8 cellular contexts compared by ENCODE assay signal in the genomic region with DNA sequence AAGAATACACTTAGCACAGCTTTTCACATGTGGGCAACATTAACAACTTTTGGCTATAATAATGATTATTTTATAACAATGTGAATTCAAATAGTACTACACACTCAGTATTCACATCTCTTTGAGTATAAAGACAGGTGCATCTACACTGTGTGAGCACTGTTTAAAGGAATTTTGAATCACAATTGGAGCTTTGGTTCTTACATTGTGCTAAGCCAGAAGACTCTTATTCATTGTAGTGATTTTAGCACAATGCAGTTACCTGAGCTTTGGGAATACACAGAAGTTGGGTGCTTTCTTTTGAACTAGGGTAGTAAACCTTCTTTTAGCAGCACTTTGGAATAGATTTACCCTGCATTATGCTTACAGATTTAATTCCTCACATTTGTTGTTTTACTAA.
"Had no signal": no experiment of that assay in that cellular context is flagged by ENCODE, and none has a peak within 500 bp of the region (broad histone marks: within the 10 kb centered on the region; RNA-seq: fewer than 3 reads in every experiment).

No MANE protein-coding gene starts in this region.

- H2AFZ ChIP-seq: GM23248 had no signal

- ATAC-seq: HCT116 had no signal

- H3K27ac ChIP-seq: GM23248 had no signal

- H3K9ac ChIP-seq: GM23248 had no signal

- DNase-seq: GM23248, GOT3, H7, H9, HCEC 1CT, HFFc6 had no signal

- H3K36me3 ChIP-seq: HAP-1 had no signal

- H3K9me3 Mint-ChIP-seq: H9, HFFc6 had no signal

- H3K4me1 ChIP-seq: HAP-1 had no signal

- H3K9me3 ChIP-seq: HAP-1 had no signal

- H3K27ac Mint-ChIP-seq: H9, HFFc6 had no signal

- H3K4me3 Mint-ChIP-seq: H9, HFFc6 had no signal

- H3K4me3 ChIP-seq: GM23248, HAP-1 had no signal
